9 cellular contexts compared by ENCODE assay signal in genomic region chr4:56149601-56150000, GRCh38.
"Had no signal": no experiment of that assay in that cellular context is flagged by ENCODE, and none has a peak within 500 bp of the region (broad histone marks: within the 10 kb centered on the region; RNA-seq: fewer than 3 reads in every experiment).

No MANE protein-coding gene starts in this region.

- ATAC-seq: activated CD8-positive, alpha-beta T cell treated with anti-CD3 and anti-CD28 coated beads for 36 hours; activated naive CD8-positive, alpha-beta T cell treated with anti-CD3 and anti-CD28 coated beads, Interleukin-2, amount 50 U/mL, for 24 hours had no signal

- DNase-seq: activated CD4-positive, CD25-positive, alpha-beta regulatory T cell treated with anti-CD3 and anti-CD28 coated beads, Interleukin-2, amount 50 U/mL, for 72 hours; activated CD8-positive, alpha-beta T cell treated with anti-CD3 and anti-CD28 coated beads for 36 hours; activated naive CD4-positive, alpha-beta T cell; activated naive CD8-positive, alpha-beta T cell treated with anti-CD3 and anti-CD28 coated beads, Interleukin-2, amount 50 U/mL, for 24 hours; hypothalamus; stimulated activated CD4-positive, alpha-beta T cell treated with anti-CD3 and anti-CD28 coated beads, Interleukin-4, amount 100 ng/mL, for 4 hours; stomach had no signal

- H3K4me3 ChIP-seq: neural progenitor cell, stomach, thoracic aorta had no signal
